19 cellular contexts compared by ENCODE assay signal in the genomic region with DNA sequence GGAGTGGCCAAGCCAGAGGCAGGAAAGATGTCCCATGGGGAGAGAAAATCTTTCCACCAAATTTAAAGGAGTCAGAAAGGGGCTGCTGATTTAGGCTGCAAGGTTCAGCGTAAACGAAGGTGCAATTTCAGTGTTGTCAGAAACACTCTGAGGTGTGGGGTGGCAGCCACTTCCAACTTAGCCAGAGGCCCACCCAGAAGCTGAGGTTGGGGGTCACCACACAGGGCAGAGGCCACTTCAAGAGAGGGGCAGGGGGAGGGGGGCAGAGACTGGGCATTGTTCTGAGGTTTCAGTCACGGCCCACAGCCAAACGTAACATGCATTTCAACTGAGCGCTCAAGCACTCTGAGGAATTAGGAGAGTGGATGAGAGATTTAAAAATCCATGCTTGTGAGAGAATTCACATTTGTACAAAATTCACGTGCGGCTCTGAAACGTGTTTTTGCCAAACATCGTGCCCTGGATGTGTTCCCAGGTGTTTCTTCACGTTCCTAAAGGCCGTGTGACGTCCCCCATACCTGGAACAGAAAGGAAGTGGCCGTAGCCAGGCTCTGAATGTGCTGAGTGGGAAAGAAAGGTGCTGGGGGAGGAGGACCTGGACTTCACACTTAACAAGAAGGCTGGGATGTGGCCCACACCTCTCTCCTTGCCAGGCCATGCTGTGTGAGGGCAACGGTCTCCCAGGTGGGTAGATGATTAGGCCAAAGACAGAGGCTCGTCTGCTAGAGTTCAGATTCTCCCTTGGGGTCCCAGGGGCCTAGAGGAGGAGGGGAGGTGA. TPM values are rescaled to one million over a fixed set of nuclear protein-coding genes. Genes with fewer than 3 reads are reported as not detected.
DNase-seq lines count a peak whose midpoint lies in the region; ATAC-seq and TF ChIP-seq lines count a peak whose summit lies in the region.
"Had no signal": no experiment of that assay in that cellular context is flagged by ENCODE, and none has a peak within 500 bp of the region (broad histone marks: within the 10 kb centered on the region; RNA-seq: fewer than 3 reads in every experiment).

No MANE protein-coding gene starts in this region.

- H3K79me2 ChIP-seq in PC-9 (ENCODE audit: low read depth), result no peaks in the 10 kb centered on the region

- peaks cover 3% of the 10 kb centered on the region for H3K4me1 Mint-ChIP-seq in activated T-helper 2 cell treated with anti-CD3 and anti-CD28 coated beads, Interferon-gamma antibody, Interleukin-2, Interleukin-4, amounts not matched to agents 10 μg/mL and 5 μg/mL and 100 μg/mL, durations not matched to agents 14 hours and 24 hours and 36 hours (ENCODE audit: low read depth)

- no peaks in the 10 kb centered on the region for H3K27me3 ChIP-seq in BLaER1
- H3K27me3 ChIP-seq in spleen (replicated peaks in 1 of 7), result peaks cover 0 to 54% (median 17%) of the 10 kb centered on the region in 7 donors
- peaks cover 19% of the 10 kb centered on the region for H3K27me3 ChIP-seq in foreskin keratinocyte
- H3K27me3 ChIP-seq in PC-9 (ENCODE audit: insufficient read depth, low read depth), result no peaks in the 10 kb centered on the region

- H3K9me3 Mint-ChIP-seq in activated T-helper 2 cell treated with anti-CD3 and anti-CD28 coated beads, Interferon-gamma antibody, Interleukin-2, Interleukin-4, amounts not matched to agents 10 μg/mL and 5 μg/mL and 100 μg/mL, durations not matched to agents 14 hours and 24 hours and 36 hours, result no peaks in the 10 kb centered on the region
- H3K9me3 Mint-ChIP-seq: CD8-positive, alpha-beta memory T cell had no signal

- 86 to 93% (median 90%) methylated on average over 15 of the region's 15 CpGs for WGBS in spleen, 5 donors

- no TSS peak for BruUV-seq in PC-9 (replicated peaks; lab: Mats Ljungman, UMichigan)

- H2AFZ ChIP-seq in PC-9, result no peak overlapping the region

- 0 out of 2 replicates have a peak, but pooled peaks cover 5% of the 10 kb centered on the region for H3F3A ChIP-seq in PC-9 (ENCODE audit: insufficient read depth, low read depth)

- TF ChIP-seq CTCF in spleen (IDR thresholded peaks at IDR 0.05 in 8 of 11, conservative IDR thresholded peaks at IDR 0.05 in 3 of 11) (no peak), foreskin keratinocyte (conservative IDR thresholded peaks at IDR 0.05) (no peak), PC-9 (conservative IDR thresholded peaks at IDR 0.05) (no peak)

- POLR2A ChIA-PET in HEK293T (lab: Yijun Ruan, JAX), result no interaction called here
- POLR2A ChIA-PET in PC-9 (lab: Charles Lee; ENCODE audit: unreplicated experiment), result no interaction called here

- intact Hi-C loops in spleen (cut with DNase I; ENCODE audit: low total_unique reads) (no loop called here), PC-9 (cut with micrococcal nuclease; ENCODE audit: unreplicated experiment) (no loop called here)
- intact Hi-C loops in activated T-helper 2 cell treated with anti-CD3 and anti-CD28 coated beads, Interferon-gamma antibody, Interleukin-2, Interleukin-4, amounts not matched to agents 10 μg/mL and 5 μg/mL and 100 μg/mL, durations not matched to agents 14 hours and 24 hours and 36 hours (cut with micrococcal nuclease), result no loop called here

- H3K36me3 ChIP-seq in BLaER1 (no peaks in the 10 kb centered on the region), spleen (no peaks in the 10 kb centered on the region), PC-9 (ENCODE audit: low read depth) (no peaks in the 10 kb centered on the region)
- H3K36me3 ChIP-seq: BE2C, HAP-1 had no signal

- peak overlapping the region; percentile 96 for H3K4me2 ChIP-seq in BLaER1
- no peak overlapping the region for H3K4me2 ChIP-seq in PC-9

- H3K27ac ChIP-seq in BLaER1 (no peak overlapping the region), spleen (no peak overlapping the region), foreskin keratinocyte (no peak overlapping the region), PC-9 (no peak overlapping the region)

- H3K9me3 ChIP-seq in BLaER1 (no peaks in the 10 kb centered on the region), spleen (no peaks in the 10 kb centered on the region), PC-9 (ENCODE audit: insufficient read depth, low read depth) (no peaks in the 10 kb centered on the region)
- H3K9me3 ChIP-seq: HAP-1 had no signal

- no peak overlapping the region for H3K9ac ChIP-seq in BLaER1

- peaks cover 44% of the 10 kb centered on the region for H3K4me1 ChIP-seq in BLaER1
- H3K4me1 ChIP-seq in spleen, result peaks cover 6 to 23% (median 16%) of the 10 kb centered on the region in 6 donors
- H3K4me1 ChIP-seq in foreskin keratinocyte, result no peaks in the 10 kb centered on the region
- H3K4me1 ChIP-seq in PC-9 (replicated peaks; ENCODE audit: insufficient read depth), result no peaks in the 10 kb centered on the region; the same call in 1 of the 2 replicates

- no peak for TF ChIP-seq POLR2A in spleen (IDR thresholded peaks at IDR 0.05)

- no peak for ATAC-seq in foreskin keratinocyte
- ATAC-seq: GM12878 had no signal

- no peak overlapping the region for H3K4me3 ChIP-seq in BLaER1
- H3K4me3 ChIP-seq in spleen, result no peak overlapping the region
- no peak overlapping the region for H3K4me3 ChIP-seq in PC-9
- H3K4me3 ChIP-seq: GM12878, HAP-1 had no signal

- CTCF ChIA-PET in HEK293T (lab: Yijun Ruan, JAX), result no interaction called here
- CTCF ChIA-PET in PC-9 (lab: Charles Lee), result no interaction called here

- H3K9me2 ChIP-seq in PC-9 (ENCODE audit: insufficient read depth), result no peaks in the 10 kb centered on the region

- H3K27ac Mint-ChIP-seq in activated T-helper 2 cell treated with anti-CD3 and anti-CD28 coated beads, Interferon-gamma antibody, Interleukin-2, Interleukin-4, amounts not matched to agents 10 μg/mL and 5 μg/mL and 100 μg/mL, durations not matched to agents 14 hours and 24 hours and 36 hours, result no peak overlapping the region
- H3K27ac Mint-ChIP-seq: CD8-positive, alpha-beta memory T cell had no signal

- no peak overlapping the region for H3K4me3 Mint-ChIP-seq in activated T-helper 2 cell treated with anti-CD3 and anti-CD28 coated beads, Interferon-gamma antibody, Interleukin-2, Interleukin-4, amounts not matched to agents 10 μg/mL and 5 μg/mL and 100 μg/mL, durations not matched to agents 14 hours and 24 hours and 36 hours (ENCODE audit: low read depth)
- H3K4me3 Mint-ChIP-seq: CD8-positive, alpha-beta memory T cell had no signal

- DNase-seq in GM19240 (ENCODE audit: insufficient read length, low spot score) (peak; percentile 2), iPS-NIHi7 (ENCODE audit: extremely low spot score) (peak; percentile 8), spleen (peak; percentile 22), HEK293T (ENCODE audit: extremely low spot score) (no peak), foreskin keratinocyte (no peak), PC-9 (no peak)
- DNase-seq in activated T-helper 2 cell treated with anti-CD3 and anti-CD28 coated beads, Interferon-gamma antibody, Interleukin-2, Interleukin-4, amounts not matched to agents 10 μg/mL and 5 μg/mL and 100 μg/mL, durations not matched to agents 14 hours and 24 hours and 36 hours (ENCODE audit: low spot score), result no peak
- DNase-seq: ACHN, BE2C, DND-41, KBM-7, NCI-H146, NCI-H2081 treated with DMSO at 0.1 percent for 48 hours, NCI-H510A treated with DMSO at 0.1 percent for 48 hours, SW 1271 had no signal

- H3K27me3 Mint-ChIP-seq in activated T-helper 2 cell treated with anti-CD3 and anti-CD28 coated beads, Interferon-gamma antibody, Interleukin-2, Interleukin-4, amounts not matched to agents 10 μg/mL and 5 μg/mL and 100 μg/mL, durations not matched to agents 14 hours and 24 hours and 36 hours (ENCODE audit: low read depth), result peaks cover 17% of the 10 kb centered on the region

- no peaks in the 10 kb centered on the region for H3K36me3 Mint-ChIP-seq in activated T-helper 2 cell treated with anti-CD3 and anti-CD28 coated beads, Interferon-gamma antibody, Interleukin-2, Interleukin-4, amounts not matched to agents 10 μg/mL and 5 μg/mL and 100 μg/mL, durations not matched to agents 14 hours and 24 hours and 36 hours (ENCODE audit: low read depth)

- H4K20me1 ChIP-seq in BLaER1, result no peaks in the 10 kb centered on the region
- no peaks in the 10 kb centered on the region for H4K20me1 ChIP-seq in PC-9 (ENCODE audit: insufficient read depth)

TF ChIP-seq in HEK293T, 16 proteins besides CTCF, POLR2A, EP300 and RAD21:
- TF ChIP-seq ELF4 (IDR thresholded peaks at IDR 0.05) (no peak), BHLHE40 (IDR thresholded peaks at IDR 0.05; ENCODE audit: borderline replicate concordance) (no peak), LEF1 (IDR thresholded peaks at IDR 0.05; ENCODE audit: borderline replicate concordance) (no peak), FOXK2 (IDR thresholded peaks at IDR 0.05) (no peak), CTBP1 (IDR thresholded peaks at IDR 0.05; ENCODE audit: borderline replicate concordance) (no peak), HDGF (IDR thresholded peaks at IDR 0.05; ENCODE audit: borderline replicate concordance) (no peak), L3MBTL2 (conservative IDR thresholded peaks at IDR 0.05) (no peak), SP1 (IDR thresholded peaks at IDR 0.05) (no peak), FOXM1 (IDR thresholded peaks at IDR 0.05; ENCODE audit: borderline replicate concordance) (no peak), TARDBP (IDR thresholded peaks at IDR 0.05) (no peak)

RNA-seq across cellular contexts. Expression of a gene that starts 19.5 kb away (rescaled TPM):
- total RNA-seq in spleen (10 to 100 TPM in 4 of 7 donors, 1 to 10 TPM in 3; 6.5 to 19.4 (median 13.0) TPM), foreskin keratinocyte (36.9 and 46.1 TPM in 2 replicates), PC-9 (2021) (72.8 and 107 TPM in 2 replicates)
- polyA plus RNA-seq in spleen (1 to 10 TPM; 3.0 to 7.2 (median 4.5) TPM), foreskin keratinocyte (43.1 and 56.5 TPM in 2 replicates)
- 0.16 and 0.27 TPM in 2 replicates for total RNA-seq in activated T-helper 2 cell treated with anti-CD3 and anti-CD28 coated beads, Interferon-gamma antibody, Interleukin-2, Interleukin-4, amounts not matched to agents 10 μg/mL and 5 μg/mL and 100 μg/mL, durations not matched to agents 14 hours and 24 hours and 36 hours
- total RNA-seq: CD8-positive, alpha-beta memory T cell had no signal
- polyA plus RNA-seq: CD8-positive, alpha-beta memory T cell had no signal

RNA-seq across cellular contexts. Expression of a gene that starts 30.6 kb away (rescaled TPM):
- total RNA-seq in spleen (100 to 1,000 TPM; 127 to 217 (median 167) TPM), foreskin keratinocyte (154 and 173 TPM in 2 replicates), PC-9 (2021) (201 and 268 TPM in 2 replicates)
- polyA plus RNA-seq in spleen (100 to 1,000 TPM; 133 to 254 (median 213) TPM), foreskin keratinocyte (140 and 158 TPM in 2 replicates)
- total RNA-seq in activated T-helper 2 cell treated with anti-CD3 and anti-CD28 coated beads, Interferon-gamma antibody, Interleukin-2, Interleukin-4, amounts not matched to agents 10 μg/mL and 5 μg/mL and 100 μg/mL, durations not matched to agents 14 hours and 24 hours and 36 hours, result 116 and 122 TPM in 2 replicates

Comparison
In these comparisons a context has a peak if more than half of its experiments do, and no peak if none do; other contexts are left out.
1. DNase-seq: peak in GM19240 (single experiment), iPS-NIHi7 (single experiment) and spleen (single experiment); none in HEK293T (single experiment), activated T-helper 2 cell treated with anti-CD3 and anti-CD28 coated beads, Interferon-gamma antibody, Interleukin-2, Interleukin-4, amounts not matched to agents 10 μg/mL and 5 μg/mL and 100 μg/mL, durations not matched to agents 14 hours and 24 hours and 36 hours (single experiment), foreskin keratinocyte (0 of 2) and PC-9 (0 of 2).